ENCODE assay signal across 1 cellular context in the genomic region with DNA sequence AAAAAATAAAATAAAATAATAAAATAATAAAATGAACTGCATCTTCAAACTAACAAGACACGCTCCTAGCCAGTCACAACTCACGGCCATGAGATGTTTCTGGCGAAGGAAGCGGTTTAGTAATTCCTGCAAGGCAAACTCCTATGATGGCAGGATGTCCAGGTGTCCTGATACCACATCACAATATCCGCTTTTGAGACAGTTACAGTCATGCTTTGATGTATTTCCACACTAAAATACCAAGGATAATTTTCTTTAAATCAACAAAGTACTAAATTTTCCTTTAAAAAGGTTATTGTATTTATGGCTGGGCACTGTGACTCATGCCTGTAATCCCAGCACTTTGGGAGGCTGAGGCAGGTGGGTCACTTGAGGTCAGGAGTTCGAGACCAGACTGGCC.
TF ChIP-seq lines count a peak whose summit lies in the region.
"Not testable (repeated sequence)": the region's sequence is repeated elsewhere in the genome, so short reads cannot be mapped to it uniquely, and the experiment has no call there.

No MANE protein-coding gene starts in this region.

TF ChIP-seq in HepG2, 621 proteins besides CTCF, POLR2A, EP300 and RAD21:
- peak; percentile 21; the same call in 1 of the 2 replicates for TF ChIP-seq HMG20A (CRISPR knock-in tag; IDR thresholded peaks at IDR 0.05; ENCODE audit: borderline replicate concordance)
- 0 out of 2 replicates have a peak, but pooled peaks have one; percentile 18 for TF ChIP-seq SOX5 (CRISPR knock-in tag; IDR thresholded peaks at IDR 0.05; ENCODE audit: borderline replicate concordance)
- peak; percentile 57 for TF ChIP-seq NCOA2 (CRISPR knock-in tag; IDR thresholded peaks at IDR 0.05)
- TF ChIP-seq ETV5 (CRISPR knock-in tag; IDR thresholded peaks at IDR 0.05; ENCODE audit: borderline replicate concordance), result peak; percentile 23; the same call in 1 of the 2 replicates
- TF ChIP-seq FOXA1, SOX13 (IDR thresholded peaks at IDR 0.05): not testable (repeated sequence)
- 0 out of 2 replicates have a peak, but pooled peaks have one; percentile 10 for TF ChIP-seq FOXA1 (CRISPR knock-in tag; IDR thresholded peaks at IDR 0.05)
- peak; percentile 33 for TF ChIP-seq FOXA3 (CRISPR knock-in tag; IDR thresholded peaks at IDR 0.05)
- TF ChIP-seq, protein P1, sequence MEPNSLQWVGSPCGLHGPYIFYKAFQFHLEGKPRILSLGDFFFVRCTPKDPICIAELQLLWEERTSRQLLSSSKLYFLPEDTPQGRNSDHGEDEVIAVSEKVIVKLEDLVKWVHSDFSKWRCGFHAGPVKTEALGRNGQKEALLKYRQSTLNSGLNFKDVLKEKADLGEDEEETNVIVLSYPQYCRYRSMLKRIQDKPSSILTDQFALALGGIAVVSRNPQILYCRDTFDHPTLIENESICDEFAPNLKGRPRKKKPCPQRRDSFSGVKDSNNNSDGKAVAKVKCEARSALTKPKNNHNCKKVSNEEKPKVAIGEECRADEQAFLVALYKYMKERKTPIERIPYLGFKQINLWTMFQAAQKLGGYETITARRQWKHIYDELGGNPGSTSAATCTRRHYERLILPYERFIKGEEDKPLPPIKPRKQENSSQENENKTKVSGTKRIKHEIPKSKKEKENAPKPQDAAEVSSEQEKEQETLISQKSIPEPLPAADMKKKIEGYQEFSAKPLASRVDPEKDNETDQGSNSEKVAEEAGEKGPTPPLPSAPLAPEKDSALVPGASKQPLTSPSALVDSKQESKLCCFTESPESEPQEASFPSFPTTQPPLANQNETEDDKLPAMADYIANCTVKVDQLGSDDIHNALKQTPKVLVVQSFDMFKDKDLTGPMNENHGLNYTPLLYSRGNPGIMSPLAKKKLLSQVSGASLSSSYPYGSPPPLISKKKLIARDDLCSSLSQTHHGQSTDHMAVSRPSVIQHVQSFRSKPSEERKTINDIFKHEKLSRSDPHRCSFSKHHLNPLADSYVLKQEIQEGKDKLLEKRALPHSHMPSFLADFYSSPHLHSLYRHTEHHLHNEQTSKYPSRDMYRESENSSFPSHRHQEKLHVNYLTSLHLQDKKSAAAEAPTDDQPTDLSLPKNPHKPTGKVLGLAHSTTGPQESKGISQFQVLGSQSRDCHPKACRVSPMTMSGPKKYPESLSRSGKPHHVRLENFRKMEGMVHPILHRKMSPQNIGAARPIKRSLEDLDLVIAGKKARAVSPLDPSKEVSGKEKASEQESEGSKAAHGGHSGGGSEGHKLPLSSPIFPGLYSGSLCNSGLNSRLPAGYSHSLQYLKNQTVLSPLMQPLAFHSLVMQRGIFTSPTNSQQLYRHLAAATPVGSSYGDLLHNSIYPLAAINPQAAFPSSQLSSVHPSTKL (CRISPR knock-in tag; IDR thresholded peaks at IDR 0.05), result 0 out of 2 replicates have a peak, but pooled peaks have one; percentile 28
- peak; percentile 79 for TF ChIP-seq FOSL2 (CRISPR knock-in tag; IDR thresholded peaks at IDR 0.05)
- TF ChIP-seq SOX13 (CRISPR knock-in tag; conservative IDR thresholded peaks at IDR 0.05 in 1 of 2, IDR thresholded peaks at IDR 0.05 in 1 of 2), result 0 out of 4 replicates have a peak, but pooled peaks of 1 of the 2 experiments have one; percentile 9
- TF ChIP-seq, protein P2, sequence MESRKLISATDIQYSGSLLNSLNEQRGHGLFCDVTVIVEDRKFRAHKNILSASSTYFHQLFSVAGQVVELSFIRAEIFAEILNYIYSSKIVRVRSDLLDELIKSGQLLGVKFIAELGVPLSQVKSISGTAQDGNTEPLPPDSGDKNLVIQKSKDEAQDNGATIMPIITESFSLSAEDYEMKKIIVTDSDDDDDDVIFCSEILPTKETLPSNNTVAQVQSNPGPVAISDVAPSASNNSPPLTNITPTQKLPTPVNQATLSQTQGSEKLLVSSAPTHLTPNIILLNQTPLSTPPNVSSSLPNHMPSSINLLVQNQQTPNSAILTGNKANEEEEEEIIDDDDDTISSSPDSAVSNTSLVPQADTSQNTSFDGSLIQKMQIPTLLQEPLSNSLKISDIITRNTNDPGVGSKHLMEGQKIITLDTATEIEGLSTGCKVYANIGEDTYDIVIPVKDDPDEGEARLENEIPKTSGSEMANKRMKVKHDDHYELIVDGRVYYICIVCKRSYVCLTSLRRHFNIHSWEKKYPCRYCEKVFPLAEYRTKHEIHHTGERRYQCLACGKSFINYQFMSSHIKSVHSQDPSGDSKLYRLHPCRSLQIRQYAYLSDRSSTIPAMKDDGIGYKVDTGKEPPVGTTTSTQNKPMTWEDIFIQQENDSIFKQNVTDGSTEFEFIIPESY (CRISPR knock-in tag; IDR thresholded peaks at IDR 0.05), result peak; percentile 81
- peak; percentile 40 for TF ChIP-seq TCF7 (IDR thresholded peaks at IDR 0.05; ENCODE audit: low read depth)
